Comparison of ENCODE assay signal across 8 cellular contexts in the genomic region with DNA sequence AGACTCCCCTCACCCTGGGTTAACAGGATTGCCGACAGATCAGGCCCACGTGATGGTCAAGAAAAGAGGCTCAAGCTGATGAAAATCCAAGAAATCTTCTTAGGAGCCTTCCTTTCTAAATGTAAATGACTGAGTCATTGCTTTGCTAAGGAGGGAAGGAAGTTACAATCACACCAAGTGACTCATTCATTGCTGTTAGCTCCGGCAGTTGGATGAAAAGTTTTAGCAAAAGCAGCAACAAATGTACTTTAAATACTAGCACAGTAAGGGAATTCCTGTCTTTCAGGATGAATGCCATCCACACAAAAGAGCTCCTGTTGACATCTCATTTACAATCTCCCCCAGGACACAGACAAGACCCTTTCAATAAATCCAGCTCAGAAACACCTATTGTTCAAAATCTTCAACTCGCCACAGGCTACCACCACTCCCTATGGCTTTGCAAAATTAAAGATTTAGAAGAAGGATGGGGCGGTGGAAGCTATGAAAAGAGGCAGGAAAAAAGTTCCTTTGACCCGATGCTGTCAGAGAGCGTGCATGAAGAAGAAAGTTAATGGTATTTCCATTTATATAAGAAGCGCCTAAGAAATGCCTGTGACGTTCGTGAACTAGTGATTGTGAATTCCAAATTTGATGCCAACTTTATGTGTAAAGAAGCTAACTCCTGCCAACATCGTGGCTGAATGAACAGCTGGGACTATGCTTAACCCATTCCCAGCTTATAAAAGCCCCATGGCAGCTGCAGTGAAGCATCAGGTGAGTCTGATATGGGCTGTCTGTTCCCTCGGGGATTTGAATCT.
A peak's percentile ranks its signal among the peaks of the same experiment; 100 is the strongest.
DNase-seq lines count a peak whose midpoint lies in the region; ATAC-seq and TF ChIP-seq lines count a peak whose summit lies in the region.

No MANE protein-coding gene starts in this region.

- H3K9me3 ChIP-seq in HEK293 (ENCODE audit: control insufficient read depth, insufficient read depth, low read depth, low read length) (no peaks in the 10 kb centered on the region), OCI-LY1 (ENCODE audit: low read length) (no peaks in the 10 kb centered on the region), breast epithelium (no peaks in the 10 kb centered on the region), iPS-18c (ENCODE audit: control insufficient read depth, insufficient read depth, low read length) (no peaks in the 10 kb centered on the region)

- no peak for ATAC-seq in GM18907 (IDR thresholded peaks at IDR 0.05; ENCODE audit: unreplicated experiment)

- H3K27me3 ChIP-seq in OCI-LY1 (ENCODE audit: insufficient read depth, low read length) = no peaks in the 10 kb centered on the region
- H3K27me3 ChIP-seq in breast epithelium = no peaks in the 10 kb centered on the region

- peak overlapping the region; percentile 59 for H3K9ac ChIP-seq in OCI-LY1 (ENCODE audit: low read length)

- POLR2A ChIA-PET in HEK293 (lab: Yijun Ruan, JAX) = interaction anchor here (0.9 to 2.4 kb wide), 16 partner anchors 10 to 306 kb away, joined by 3 to 39 read pairs (median 4); partner anchors contain the start of gene TGIF1

- H3K27ac ChIP-seq in HEK293 (ENCODE audit: extremely low read depth, low read depth, low read length) (peak overlapping the region; percentile 86), OCI-LY1 (ENCODE audit: low read depth, low read length, poor library complexity, severe bottlenecking) (peak overlapping the region; percentile 81), breast epithelium (peak overlapping the region; percentile 91 to 94), skin epidermis (peak overlapping the region; percentile 16 to 96 (median 91))

- H3K36me3 ChIP-seq in HEK293 (ENCODE audit: control insufficient read depth in 2 of 2, insufficient read depth in 1 of 2, low read length in 2 of 2) = no peaks in the 10 kb centered on the region
- H3K36me3 ChIP-seq in OCI-LY1 (ENCODE audit: insufficient read depth, low read length) = no peaks in the 10 kb centered on the region
- no peaks in the 10 kb centered on the region for H3K36me3 ChIP-seq in breast epithelium

- no peak for TF ChIP-seq POLR2A in breast epithelium (IDR thresholded peaks at IDR 0.05)

- intact Hi-C loops in breast epithelium (cut with DNase I; ENCODE audit: low total_unique reads) = no loop called here

- H3K4me3 ChIP-seq in HEK293 (ENCODE audit: low read depth, low read length) = peak overlapping the region; percentile 15
- H3K4me3 ChIP-seq in OCI-LY1 (ENCODE audit: low read depth, low read length, poor library complexity, severe bottlenecking) = peak overlapping the region; percentile 54
- H3K4me3 ChIP-seq in breast epithelium = peak overlapping the region; percentile 38 to 63 (median 49)
- peak overlapping the region; percentile 42 for H3K4me3 ChIP-seq in iPS-18c (ENCODE audit: insufficient read depth, low read depth, low read length)
- peak overlapping the region; percentile 18 to 44 (median 27) for H3K4me3 ChIP-seq in skin epidermis

- no peak overlapping the region for H2AFZ ChIP-seq in OCI-LY1 (ENCODE audit: low read length)

- no peak for TF ChIP-seq CTCF in HEK293 (tag by site-specific recombination; IDR thresholded peaks at IDR 0.05)
- no peak for TF ChIP-seq CTCF in OCI-LY1 (IDR thresholded peaks at IDR 0.05; ENCODE audit: low read length)
- no peak for TF ChIP-seq CTCF in breast epithelium (IDR thresholded peaks at IDR 0.05)

- no peaks in the 10 kb centered on the region for H3K9me2 ChIP-seq in OCI-LY1 (ENCODE audit: low read depth, low read length)

- H3K4me2 ChIP-seq in OCI-LY1 (ENCODE audit: low read length) = peak overlapping the region; percentile 80

- no peaks in the 10 kb centered on the region for H3F3A ChIP-seq in OCI-LY1 (ENCODE audit: insufficient read depth, low read length)

- CTCF ChIA-PET in HEK293 (lab: Yijun Ruan, JAX) = interaction anchor here (0.6 to 2.1 kb wide), 10 partner anchors 10 to 663 kb away, joined by 3 to 16 read pairs (median 4); no protein-coding TSS in a partner anchor

- H3K79me2 ChIP-seq in OCI-LY1 (ENCODE audit: insufficient read depth, low read length) = no peaks in the 10 kb centered on the region

- no peaks in the 10 kb centered on the region for H4K20me1 ChIP-seq in OCI-LY1 (ENCODE audit: insufficient read depth, low read length)

- DNase-seq in C1 segment of cervical spinal cord (lab: John Stamatoyannopoulos, UW) (peak in 8 of 14 donors; percentile 23 to 60 (median 50)), breast epithelium (ENCODE audit: low spot score in 2 of 2) (no peak), cerebellar nuclear complex (lab: John Stamatoyannopoulos, UW) (no peak)

- H3K4me1 ChIP-seq in HEK293 (ENCODE audit: control insufficient read depth, insufficient read depth, low read length) (peaks cover 16% of the 10 kb centered on the region), OCI-LY1 (ENCODE audit: insufficient read depth, low read length, severe bottlenecking) (peaks cover 46% of the 10 kb centered on the region), breast epithelium (peaks cover 7% of the 10 kb centered on the region in 2 donors)

TF ChIP-seq in HEK293, 187 proteins besides CTCF, POLR2A, EP300 and RAD21 (continues in another document):
- TF ChIP-seq SCRT2 (tag by site-specific recombination; IDR thresholded peaks at IDR 0.05) = peak; percentile 74
- no peak for TF ChIP-seq HOXD13 (CRISPR knock-in tag; IDR thresholded peaks at IDR 0.05; ENCODE audit: borderline replicate concordance)
- peak; percentile 51 for TF ChIP-seq SCRT1 (tag by site-specific recombination; IDR thresholded peaks at IDR 0.05; ENCODE audit: borderline replicate concordance)
- TF ChIP-seq, protein P1, sequence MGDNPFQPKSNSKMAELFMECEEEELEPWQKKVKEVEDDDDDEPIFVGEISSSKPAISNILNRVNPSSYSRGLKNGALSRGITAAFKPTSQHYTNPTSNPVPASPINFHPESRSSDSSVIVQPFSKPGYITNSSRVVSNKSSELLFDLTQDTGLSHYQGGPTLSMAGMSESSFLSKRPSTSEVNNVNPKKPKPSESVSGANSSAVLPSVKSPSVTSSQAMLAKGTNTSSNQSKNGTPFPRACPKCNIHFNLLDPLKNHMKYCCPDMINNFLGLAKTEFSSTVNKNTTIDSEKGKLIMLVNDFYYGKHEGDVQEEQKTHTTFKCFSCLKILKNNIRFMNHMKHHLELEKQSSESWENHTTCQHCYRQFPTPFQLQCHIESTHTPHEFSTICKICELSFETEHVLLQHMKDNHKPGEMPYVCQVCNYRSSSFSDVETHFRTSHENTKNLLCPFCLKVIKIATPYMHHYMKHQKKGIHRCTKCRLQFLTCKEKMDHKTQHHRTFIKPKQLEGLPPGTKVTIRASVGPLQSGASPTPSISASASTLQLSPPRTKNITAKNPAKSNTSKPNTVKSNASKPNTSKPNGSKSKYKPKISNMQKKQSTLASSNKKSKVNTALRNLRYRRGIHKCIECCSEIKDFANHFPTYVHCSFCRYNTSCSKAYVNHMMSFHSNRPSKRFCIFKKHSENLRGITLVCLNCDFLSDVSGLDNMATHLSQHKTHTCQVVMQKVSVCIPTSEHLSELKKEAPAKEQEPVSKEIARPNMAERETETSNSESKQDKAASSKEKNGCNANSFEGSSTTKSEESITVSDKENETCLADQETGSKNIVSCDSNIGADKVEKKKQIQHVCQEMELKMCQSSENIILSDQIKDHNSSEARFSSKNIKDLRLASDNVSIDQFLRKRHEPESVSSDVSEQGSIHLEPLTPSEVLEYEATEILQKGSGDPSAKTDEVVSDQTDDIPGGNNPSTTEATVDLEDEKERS (tag by site-specific recombination; IDR thresholded peaks at IDR 0.05) = no peak
- 0 out of 2 replicates have a peak, but pooled peaks have one; percentile 4 for TF ChIP-seq FEZF1 (tag by site-specific recombination; IDR thresholded peaks at IDR 0.05)
- TF ChIP-seq ZFP3 (tag by site-specific recombination; IDR thresholded peaks at IDR 0.05; ENCODE audit: low read depth) = 0 out of 2 replicates have a peak, but pooled peaks have one; percentile 17
- peak; percentile 64; the same call in 1 of the 2 replicates for TF ChIP-seq PRDM1 (tag by site-specific recombination; IDR thresholded peaks at IDR 0.05)
- TF ChIP-seq ZNF121 (tag by site-specific recombination; IDR thresholded peaks at IDR 0.05) = no peak
- peak; percentile 90 for TF ChIP-seq ZNF366 (tag by site-specific recombination; conservative IDR thresholded peaks at IDR 0.05)
- 0 out of 2 replicates have a peak, but pooled peaks have one; percentile 26 for TF ChIP-seq ZNF391 (tag by site-specific recombination; IDR thresholded peaks at IDR 0.05; ENCODE audit: borderline replicate concordance, low read depth)
- TF ChIP-seq ZSCAN18 (tag by site-specific recombination; IDR thresholded peaks at IDR 0.05) = no peak

Comparison
In these comparisons a context has a peak if more than half of its experiments do, and no peak if none do; other contexts are left out.
1. DNase-seq: peak in C1 segment of cervical spinal cord (8 of 14); none in breast epithelium (0 of 2) and cerebellar nuclear complex (0 of 2).
2. Peak in every context shown above with its lines, with median percentiles within 50 percentile points of each other: H3K27ac ChIP-seq and H3K4me3 ChIP-seq.